Comparison of ENCODE assay signal across 15 cellular contexts in the genomic region with DNA sequence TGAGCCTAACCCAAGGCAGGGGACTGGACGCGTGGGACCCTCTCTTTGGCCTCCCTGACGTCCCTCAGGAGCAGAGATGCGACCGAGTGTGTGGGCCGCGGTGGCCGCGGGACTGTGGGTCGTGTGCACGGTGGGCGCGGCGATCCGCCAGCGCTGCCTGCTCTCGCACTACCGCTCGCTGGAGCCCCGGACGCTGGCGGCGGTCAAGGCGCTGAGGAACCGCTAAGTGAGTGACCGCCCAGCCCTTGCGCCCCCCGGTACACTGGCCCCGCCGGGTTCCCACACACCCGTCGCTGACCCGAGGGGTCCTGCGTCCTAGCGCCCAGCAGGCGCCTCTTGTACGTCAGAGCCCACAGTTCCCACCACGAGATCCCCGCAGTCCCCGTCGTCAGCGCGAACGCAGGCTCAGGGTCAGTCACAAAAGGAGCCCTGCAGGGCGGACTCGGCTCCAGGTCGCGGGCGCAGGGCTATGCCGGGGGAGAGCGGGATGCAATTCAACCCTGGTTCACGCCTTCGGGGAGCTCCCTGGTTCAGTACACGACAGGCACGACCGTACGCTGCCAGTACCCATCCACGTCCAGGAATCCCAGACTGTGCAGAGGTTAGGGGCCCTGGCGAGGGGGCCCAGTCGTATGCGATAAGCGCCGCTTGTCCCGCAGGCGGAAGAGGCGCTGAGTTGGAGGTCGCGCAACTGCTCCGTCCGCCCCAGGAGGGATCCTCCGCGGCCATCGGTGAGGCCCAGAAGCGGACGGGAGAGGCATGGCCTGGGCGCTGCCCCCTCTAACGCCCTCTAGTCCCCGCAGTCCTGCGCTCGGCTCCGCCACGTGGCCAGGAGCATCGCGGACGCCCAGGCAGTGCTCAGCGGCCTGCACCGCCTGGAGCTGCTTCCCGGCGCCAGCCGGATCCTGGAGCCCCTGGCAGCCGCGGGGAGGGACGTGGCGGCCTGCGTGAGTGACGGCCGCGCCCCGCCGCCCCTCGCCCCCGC. TPM values are rescaled to one million over a fixed set of nuclear protein-coding genes. Genes with fewer than 3 reads are reported as not detected.
A peak's percentile ranks its signal among the peaks of the same experiment; 100 is the strongest.
DNase-seq lines count a peak whose midpoint lies in the region; ATAC-seq, FAIRE-seq and TF ChIP-seq lines count a peak whose summit lies in the region.
"Had no signal": no experiment of that assay in that cellular context is flagged by ENCODE, and none has a peak within 500 bp of the region (broad histone marks: within the 10 kb centered on the region; RNA-seq: fewer than 3 reads in every experiment).

No MANE protein-coding gene starts in this region.

- intact Hi-C loops in body of pancreas (cut with DNase I) (no loop called here), HepG2 (cut with micrococcal nuclease; ENCODE audit: unreplicated experiment) (no loop called here), spleen (cut with DNase I; ENCODE audit: low total_unique reads) (no loop called here)

- peaks cover 13% of the 10 kb centered on the region for H3K27me3 Mint-ChIP-seq in activated naive CD8-positive, alpha-beta T cell
- H3K27me3 Mint-ChIP-seq in activated naive CD8-positive, alpha-beta T cell treated with anti-CD3 and anti-CD28 coated beads, Interleukin-2, amount 50 U/mL, for 24 hours, result peaks cover 38% of the 10 kb centered on the region

- POLR2A ChIA-PET in HepG2 (lab: Yijun Ruan, JAX), result no interaction called here

- H2AFZ ChIP-seq in HepG2 (ENCODE audit: low read length), result no peak overlapping the region

- peak overlapping the region; percentile 32 for H3K4me3 Mint-ChIP-seq in activated naive CD8-positive, alpha-beta T cell
- H3K4me3 Mint-ChIP-seq in activated naive CD8-positive, alpha-beta T cell treated with anti-CD3 and anti-CD28 coated beads, Interleukin-2, amount 50 U/mL, for 24 hours, result no peak overlapping the region
- H3K4me3 Mint-ChIP-seq: central memory CD8-positive, alpha-beta T cell had no signal

- H3K4me1 Mint-ChIP-seq in activated naive CD8-positive, alpha-beta T cell (ENCODE audit: low read depth), result peaks cover 6% of the 10 kb centered on the region
- H3K4me1 Mint-ChIP-seq in activated naive CD8-positive, alpha-beta T cell treated with anti-CD3 and anti-CD28 coated beads, Interleukin-2, amount 50 U/mL, for 24 hours, result peaks cover 7% of the 10 kb centered on the region
- H3K4me1 Mint-ChIP-seq: CD14-positive monocyte had no signal

- ATAC-seq in activated naive CD8-positive, alpha-beta T cell treated with anti-CD3 and anti-CD28 coated beads, Interleukin-2, amount 50 U/mL, for 24 hours, result no peak
- peak; percentile 20 for ATAC-seq in body of pancreas
- no peak for ATAC-seq in HepG2

- no peaks in the 10 kb centered on the region for H3K9me3 ChIP-seq in body of pancreas
- H3K9me3 ChIP-seq in HepG2 (ENCODE audit: low read length), result no peaks in the 10 kb centered on the region
- H3K9me3 ChIP-seq in spleen, result no peaks in the 10 kb centered on the region

- no peaks in the 10 kb centered on the region for H4K20me1 ChIP-seq in HepG2 (ENCODE audit: insufficient read depth, low read length)

- no TSS peak for BruUV-seq in HepG2 (replicated peaks; lab: Mats Ljungman, UMichigan)

- no peak for DNase-seq in activated naive CD8-positive, alpha-beta T cell treated with anti-CD3 and anti-CD28 coated beads, Interleukin-2, amount 50 U/mL, for 24 hours
- DNase-seq in body of pancreas, result peak in 1 of 4 donors; percentile 9
- DNase-seq in HepG2 (ENCODE audit: low spot score), result no peak
- peak; percentile 69 for DNase-seq in spleen
- no peak for DNase-seq in pons (ENCODE audit: low spot score)
- DNase-seq in activated naive CD4-positive, alpha-beta T cell (lab: John Stamatoyannopoulos, UW), result no peak
- no peak for DNase-seq in activated CD4-positive, alpha-beta T cell treated with anti-CD3 and anti-CD28 coated beads for 4 hours
- DNase-seq: NCI-H1694 treated with DMSO at 0.1 percent for 48 hours, small intestine had no signal

- H3K4me3 ChIP-seq in body of pancreas (no peak overlapping the region), HepG2 (replicated peaks in 1 of 3; ENCODE audit: insufficient read depth in 1 of 3, low read depth in 2 of 3, low read length in 3 of 3) (no peak overlapping the region), spleen (peak overlapping the region in 1 of 8 donors; percentile 15)

- H3K79me2 ChIP-seq in HepG2 (ENCODE audit: insufficient read depth, low read length), result no peaks in the 10 kb centered on the region

- H3K27ac ChIP-seq in body of pancreas (no peak overlapping the region), HepG2 (ENCODE audit: extremely low read length, insufficient read depth, low read length) (no peak overlapping the region), spleen (no peak overlapping the region)

- H3K4me1 ChIP-seq in body of pancreas (peaks cover 11% of the 10 kb centered on the region), HepG2 (ENCODE audit: insufficient read depth, low read length) (0 out of 2 replicates have a peak, but pooled peaks cover 4% of the 10 kb centered on the region), spleen (peaks cover 0 to 21% (median 15%) of the 10 kb centered on the region in 6 donors)

- no peak for TF ChIP-seq RAD21 in HepG2 (CRISPR knock-in tag; IDR thresholded peaks at IDR 0.05)

- WGBS in body of pancreas, 2 donors, result 23 to 60% methylated on average over 9 to 69 of the region's 102 CpGs
- 73% methylated on average over 42 of the region's 102 CpGs for WGBS in HepG2 (ENCODE audit: low lambda C conversion rate)
- WGBS in spleen, 5 donors, result 8 to 16% (median 10%) methylated on average over 24 to 102 of the region's 102 CpGs

- H3K27ac Mint-ChIP-seq in activated naive CD8-positive, alpha-beta T cell, result no peak overlapping the region
- H3K27ac Mint-ChIP-seq in activated naive CD8-positive, alpha-beta T cell treated with anti-CD3 and anti-CD28 coated beads, Interleukin-2, amount 50 U/mL, for 24 hours, result no peak overlapping the region
- H3K27ac Mint-ChIP-seq: CD14-positive monocyte had no signal

- TF ChIP-seq CTCF in body of pancreas (IDR thresholded peaks at IDR 0.05) (no peak), HepG2 (CRISPR knock-in tag; IDR thresholded peaks at IDR 0.05) (no peak), spleen (IDR thresholded peaks at IDR 0.05 in 8 of 11, conservative IDR thresholded peaks at IDR 0.05 in 3 of 11) (no peak)

- no peaks in the 10 kb centered on the region for H3K36me3 Mint-ChIP-seq in activated naive CD8-positive, alpha-beta T cell
- no peaks in the 10 kb centered on the region for H3K36me3 Mint-ChIP-seq in activated naive CD8-positive, alpha-beta T cell treated with anti-CD3 and anti-CD28 coated beads, Interleukin-2, amount 50 U/mL, for 24 hours (ENCODE audit: low read depth)
- H3K36me3 Mint-ChIP-seq: CD14-positive monocyte had no signal

- no peak for FAIRE-seq in HepG2 (lab: Jason Lieb, UNC)
- FAIRE-seq: RCC 7860, small intestine, TTC549 had no signal

- no peak for TF ChIP-seq EP300 in HepG2 (IDR thresholded peaks at IDR 0.05; ENCODE audit: low read depth in 2 of 2, low read length in 2 of 2)
- TF ChIP-seq EP300 in HepG2 (CRISPR knock-in tag; IDR thresholded peaks at IDR 0.05; ENCODE audit: borderline replicate concordance), result no peak

- H3K9me3 Mint-ChIP-seq in activated naive CD8-positive, alpha-beta T cell (ENCODE audit: low read depth), result no peaks in the 10 kb centered on the region
- no peaks in the 10 kb centered on the region for H3K9me3 Mint-ChIP-seq in activated naive CD8-positive, alpha-beta T cell treated with anti-CD3 and anti-CD28 coated beads, Interleukin-2, amount 50 U/mL, for 24 hours
- H3K9me3 Mint-ChIP-seq: central memory CD8-positive, alpha-beta T cell had no signal

- H3K36me3 ChIP-seq in body of pancreas (replicated peaks in 1 of 2; ENCODE audit: insufficient read depth in 1 of 2, low read depth in 2 of 2) (no peaks in the 10 kb centered on the region), HepG2 (replicated peaks in 1 of 2; ENCODE audit: control insufficient read depth in 1 of 2, insufficient read depth in 2 of 2, low read length in 2 of 2) (no peaks in the 10 kb centered on the region), spleen (no peaks in the 10 kb centered on the region)

- CTCF ChIA-PET in HepG2 (lab: Yijun Ruan, JAX; ENCODE audit: low intra/inter-chr PET ratio, low total read pairs), result no interaction called here

- H3K4me2 ChIP-seq in HepG2 (ENCODE audit: low read depth, low read length), result no peak overlapping the region

- in situ Hi-C loops in HepG2 (cut with HindIII; ENCODE audit: extremely low pct_ligation_motif_present, low pct_unique_long_range_greater_than_20kb), result no loop called here

- H3K27me3 ChIP-seq in body of pancreas (no peaks in the 10 kb centered on the region), HepG2 (ENCODE audit: control insufficient read depth in 1 of 2, insufficient read depth in 2 of 2, low read length in 2 of 2) (peaks cover 0 to 14% of the 10 kb centered on the region in 2 experiments; a peak in 3 of 5 replicates), spleen (replicated peaks in 1 of 7) (peaks cover 4 to 77% (median 40%) of the 10 kb centered on the region in 7 donors)

- TF ChIP-seq POLR2A in body of pancreas (IDR thresholded peaks at IDR 0.05), result no peak
- TF ChIP-seq POLR2A in HepG2 (IDR thresholded peaks at IDR 0.05; ENCODE audit: insufficient read depth in 1 of 2, low read depth in 2 of 2, low read length in 2 of 2), result no peak
- no peak for TF ChIP-seq POLR2A in spleen (IDR thresholded peaks at IDR 0.05)

- H3K9ac ChIP-seq in HepG2 (ENCODE audit: insufficient read depth, low read depth, low read length), result no peak overlapping the region

RNA-seq across cellular contexts. Expression of a gene that starts 3.6 kb away (rescaled TPM):
- total RNA-seq in body of pancreas (not detected), HepG2 (2016; rRNA removed; fragmentation: Illumina TruSeq; extraction: Trizol) (not detected in 2 replicates), spleen (not detected)
- not detected in 2 replicates for total RNA-seq in HepG2 (2016; cell fraction: cytosol; rRNA removed; fragmentation: Illumina TruSeq; extraction: Trizol; ENCODE audit: low read depth)
- total RNA-seq in HepG2 (2016; cell fraction: insoluble cytoplasmic fraction; rRNA removed; fragmentation: Illumina TruSeq; extraction: Trizol), result not detected in 2 replicates
- total RNA-seq in HepG2 (2016; cell fraction: membrane; rRNA removed; fragmentation: Illumina TruSeq; extraction: Trizol), result not detected in 2 replicates
- total RNA-seq in HepG2 (2016; cell fraction: nucleus; rRNA removed; fragmentation: Illumina TruSeq; extraction: Trizol), result not detected in 2 replicates
- polyA plus RNA-seq in HepG2 (2011; rRNA removed) (not detected in 2 replicates), spleen (not detected)
- polyA plus RNA-seq in HepG2 (2011; cell fraction: cytosol; rRNA removed), result not detected in 2 replicates
- not detected in 2 replicates for polyA plus RNA-seq in HepG2 (2011; cell fraction: nucleus; rRNA removed)
- not detected in 2 replicates for polyA plus RNA-seq in HepG2 (2012)
- polyA plus RNA-seq in HepG2 (2016; cell fraction: cytosol; fragmentation: Illumina TruSeq; extraction: Trizol; ENCODE audit: low read depth), result not detected in 2 replicates
- polyA plus RNA-seq in HepG2 (2016; cell fraction: insoluble cytoplasmic fraction; fragmentation: Illumina TruSeq; extraction: Trizol; ENCODE audit: low read depth), result not detected in 2 replicates
- polyA plus RNA-seq in HepG2 (2016; cell fraction: membrane; fragmentation: Illumina TruSeq; extraction: Trizol; ENCODE audit: low read depth), result not detected in 2 replicates
- polyA plus RNA-seq in HepG2 (2016; cell fraction: nucleus; fragmentation: Illumina TruSeq; extraction: Trizol; ENCODE audit: insufficient read depth, low read depth), result not detected in 2 replicates
- polyA minus RNA-seq in HepG2 (2011; rRNA and poly(A)+ RNA removed; ENCODE audit: low replicate concordance), result not detected in 2 replicates
- not detected in 2 replicates for polyA minus RNA-seq in HepG2 (2011; cell fraction: cytosol; rRNA and poly(A)+ RNA removed)
- polyA minus RNA-seq in HepG2 (2011; cell fraction: nucleus; rRNA and poly(A)+ RNA removed), result not detected in 2 replicates
- total RNA-seq: lung microvascular endothelial cell had no signal
- polyA plus RNA-seq: CD14-positive monocyte, small intestine had no signal

RNA-seq across cellular contexts. Expression of a gene that starts 15.9 kb away (rescaled TPM):
- total RNA-seq in body of pancreas (not detected), HepG2 (2016; rRNA removed; fragmentation: Illumina TruSeq; extraction: Trizol) (not detected in 2 replicates), spleen (not detected)
- not detected in 2 replicates for total RNA-seq in HepG2 (2016; cell fraction: cytosol; rRNA removed; fragmentation: Illumina TruSeq; extraction: Trizol; ENCODE audit: low read depth)
- not detected in 2 replicates for total RNA-seq in HepG2 (2016; cell fraction: insoluble cytoplasmic fraction; rRNA removed; fragmentation: Illumina TruSeq; extraction: Trizol)
- total RNA-seq in HepG2 (2016; cell fraction: membrane; rRNA removed; fragmentation: Illumina TruSeq; extraction: Trizol), result not detected in 2 replicates
- total RNA-seq in HepG2 (2016; cell fraction: nucleus; rRNA removed; fragmentation: Illumina TruSeq; extraction: Trizol), result not detected in 2 replicates
- polyA plus RNA-seq in HepG2 (2011; rRNA removed) (not detected in 2 replicates), spleen (not detected)
- not detected in 2 replicates for polyA plus RNA-seq in HepG2 (2011; cell fraction: cytosol; rRNA removed)
- not detected in 2 replicates for polyA plus RNA-seq in HepG2 (2011; cell fraction: nucleus; rRNA removed)
- not detected in 2 replicates for polyA plus RNA-seq in HepG2 (2012)
- not detected in 2 replicates for polyA plus RNA-seq in HepG2 (2016; cell fraction: cytosol; fragmentation: Illumina TruSeq; extraction: Trizol; ENCODE audit: low read depth)
- polyA plus RNA-seq in HepG2 (2016; cell fraction: insoluble cytoplasmic fraction; fragmentation: Illumina TruSeq; extraction: Trizol; ENCODE audit: low read depth), result not detected in 2 replicates
- not detected in 2 replicates for polyA plus RNA-seq in HepG2 (2016; cell fraction: membrane; fragmentation: Illumina TruSeq; extraction: Trizol; ENCODE audit: low read depth)
- not detected in 2 replicates for polyA plus RNA-seq in HepG2 (2016; cell fraction: nucleus; fragmentation: Illumina TruSeq; extraction: Trizol; ENCODE audit: insufficient read depth, low read depth)
- polyA minus RNA-seq in HepG2 (2011; rRNA and poly(A)+ RNA removed; ENCODE audit: low replicate concordance), result not detected in 2 replicates
- not detected in 2 replicates for polyA minus RNA-seq in HepG2 (2011; cell fraction: cytosol; rRNA and poly(A)+ RNA removed)
- polyA minus RNA-seq in HepG2 (2011; cell fraction: nucleus; rRNA and poly(A)+ RNA removed), result not detected in 2 replicates
- total RNA-seq: lung microvascular endothelial cell had no signal
- polyA plus RNA-seq: CD14-positive monocyte, small intestine had no signal

RNA-seq across cellular contexts. Expression of a gene that starts 19.8 kb away (rescaled TPM):
- total RNA-seq in body of pancreas, result not detected
- not detected in 2 replicates for total RNA-seq in HepG2 (2016; rRNA removed; fragmentation: Illumina TruSeq; extraction: Trizol)
- total RNA-seq in HepG2 (2016; cell fraction: cytosol; rRNA removed; fragmentation: Illumina TruSeq; extraction: Trizol; ENCODE audit: low read depth), result not detected in 2 replicates
- not detected in 2 replicates for total RNA-seq in HepG2 (2016; cell fraction: insoluble cytoplasmic fraction; rRNA removed; fragmentation: Illumina TruSeq; extraction: Trizol)
- not detected in 2 replicates for total RNA-seq in HepG2 (2016; cell fraction: membrane; rRNA removed; fragmentation: Illumina TruSeq; extraction: Trizol)
- total RNA-seq in HepG2 (2016; cell fraction: nucleus; rRNA removed; fragmentation: Illumina TruSeq; extraction: Trizol), result not detected in 2 replicates
- polyA plus RNA-seq in HepG2 (2011; rRNA removed), result not detected in 2 replicates
- polyA plus RNA-seq in HepG2 (2011; cell fraction: cytosol; rRNA removed), result not detected in 2 replicates
- not detected in 2 replicates for polyA plus RNA-seq in HepG2 (2011; cell fraction: nucleus; rRNA removed)
- polyA plus RNA-seq in HepG2 (2012), result not detected in 2 replicates
- polyA plus RNA-seq in HepG2 (2016; cell fraction: cytosol; fragmentation: Illumina TruSeq; extraction: Trizol; ENCODE audit: low read depth), result not detected in 2 replicates
- not detected in 2 replicates for polyA plus RNA-seq in HepG2 (2016; cell fraction: insoluble cytoplasmic fraction; fragmentation: Illumina TruSeq; extraction: Trizol; ENCODE audit: low read depth)
- not detected in 2 replicates for polyA plus RNA-seq in HepG2 (2016; cell fraction: membrane; fragmentation: Illumina TruSeq; extraction: Trizol; ENCODE audit: low read depth)
- polyA plus RNA-seq in HepG2 (2016; cell fraction: nucleus; fragmentation: Illumina TruSeq; extraction: Trizol; ENCODE audit: insufficient read depth, low read depth), result not detected in 2 replicates
- polyA minus RNA-seq in HepG2 (2011; rRNA and poly(A)+ RNA removed; ENCODE audit: low replicate concordance), result not detected in 2 replicates
- not detected in 2 replicates for polyA minus RNA-seq in HepG2 (2011; cell fraction: cytosol; rRNA and poly(A)+ RNA removed)
- not detected in 2 replicates for polyA minus RNA-seq in HepG2 (2011; cell fraction: nucleus; rRNA and poly(A)+ RNA removed)
- not detected for total RNA-seq in spleen
- polyA plus RNA-seq in spleen, result not detected
- total RNA-seq: lung microvascular endothelial cell had no signal
- polyA plus RNA-seq: CD14-positive monocyte, small intestine had no signal

RNA-seq across cellular contexts. Expression of a gene that starts 31.6 kb away (rescaled TPM):
- total RNA-seq in body of pancreas (not detected), HepG2 (2016; rRNA removed; fragmentation: Illumina TruSeq; extraction: Trizol) (not detected in 2 replicates), spleen (not detected)
- not detected in 2 replicates for total RNA-seq in HepG2 (2016; cell fraction: cytosol; rRNA removed; fragmentation: Illumina TruSeq; extraction: Trizol; ENCODE audit: low read depth)
- not detected in 2 replicates for total RNA-seq in HepG2 (2016; cell fraction: insoluble cytoplasmic fraction; rRNA removed; fragmentation: Illumina TruSeq; extraction: Trizol)
- total RNA-seq in HepG2 (2016; cell fraction: membrane; rRNA removed; fragmentation: Illumina TruSeq; extraction: Trizol), result not detected in 2 replicates
- not detected in 2 replicates for total RNA-seq in HepG2 (2016; cell fraction: nucleus; rRNA removed; fragmentation: Illumina TruSeq; extraction: Trizol)
- polyA plus RNA-seq in HepG2 (2011; rRNA removed) (not detected in 2 replicates), spleen (not detected)
- polyA plus RNA-seq in HepG2 (2011; cell fraction: cytosol; rRNA removed), result not detected in 2 replicates
- polyA plus RNA-seq in HepG2 (2011; cell fraction: nucleus; rRNA removed), result not detected in 2 replicates
- not detected in 2 replicates for polyA plus RNA-seq in HepG2 (2012)
- polyA plus RNA-seq in HepG2 (2016; cell fraction: cytosol; fragmentation: Illumina TruSeq; extraction: Trizol; ENCODE audit: low read depth), result not detected in 2 replicates
- polyA plus RNA-seq in HepG2 (2016; cell fraction: insoluble cytoplasmic fraction; fragmentation: Illumina TruSeq; extraction: Trizol; ENCODE audit: low read depth), result not detected in 2 replicates
- polyA plus RNA-seq in HepG2 (2016; cell fraction: membrane; fragmentation: Illumina TruSeq; extraction: Trizol; ENCODE audit: low read depth), result not detected in 2 replicates
- polyA plus RNA-seq in HepG2 (2016; cell fraction: nucleus; fragmentation: Illumina TruSeq; extraction: Trizol; ENCODE audit: insufficient read depth, low read depth), result not detected in 2 replicates
- not detected in 2 replicates for polyA minus RNA-seq in HepG2 (2011; rRNA and poly(A)+ RNA removed; ENCODE audit: low replicate concordance)
- not detected in 2 replicates for polyA minus RNA-seq in HepG2 (2011; cell fraction: cytosol; rRNA and poly(A)+ RNA removed)
- polyA minus RNA-seq in HepG2 (2011; cell fraction: nucleus; rRNA and poly(A)+ RNA removed), result not detected in 2 replicates
- total RNA-seq: lung microvascular endothelial cell had no signal
- polyA plus RNA-seq: CD14-positive monocyte, small intestine had no signal

RNA-seq across cellular contexts. Expression of a gene that starts 56.1 kb away (rescaled TPM):
- total RNA-seq in body of pancreas (1 to 10 TPM; 2.0 to 5.7 TPM), HepG2 (2016; rRNA removed; fragmentation: Illumina TruSeq; extraction: Trizol) (0.04 TPM in 1 of 2 replicates, not detected in the other), spleen (1 to 10 TPM; 2.2 to 6.0 (median 4.6) TPM)
- 0.09 TPM in 1 of 2 replicates, not detected in the other for total RNA-seq in HepG2 (2016; cell fraction: cytosol; rRNA removed; fragmentation: Illumina TruSeq; extraction: Trizol; ENCODE audit: low read depth)
- 0.06 TPM in 1 of 2 replicates, not detected in the other for total RNA-seq in HepG2 (2016; cell fraction: insoluble cytoplasmic fraction; rRNA removed; fragmentation: Illumina TruSeq; extraction: Trizol)
- 0.06 TPM in 1 of 2 replicates, not detected in the other for total RNA-seq in HepG2 (2016; cell fraction: membrane; rRNA removed; fragmentation: Illumina TruSeq; extraction: Trizol)
- total RNA-seq in HepG2 (2016; cell fraction: nucleus; rRNA removed; fragmentation: Illumina TruSeq; extraction: Trizol), result 0.19 TPM in 1 of 2 replicates, not detected in the other
- polyA plus RNA-seq in HepG2 (2011; rRNA removed) (0.07 TPM in 1 of 2 replicates, not detected in the other), spleen (1 to 10 TPM in 1 of 3 donors, under 1 TPM in 2; 0.67 to 1.2 (median 0.99) TPM)
- polyA plus RNA-seq in HepG2 (2011; cell fraction: cytosol; rRNA removed), result 0.04 and 0.05 TPM in 2 replicates
- polyA plus RNA-seq in HepG2 (2011; cell fraction: nucleus; rRNA removed), result 0.16 and 0.17 TPM in 2 replicates
- 0.36 and 0.39 TPM in 2 replicates for polyA plus RNA-seq in HepG2 (2012)
- polyA plus RNA-seq in HepG2 (2016; cell fraction: cytosol; fragmentation: Illumina TruSeq; extraction: Trizol; ENCODE audit: low read depth), result 0.06 TPM in 1 of 2 replicates, not detected in the other
- polyA plus RNA-seq in HepG2 (2016; cell fraction: insoluble cytoplasmic fraction; fragmentation: Illumina TruSeq; extraction: Trizol; ENCODE audit: low read depth), result 0.13 and 0.19 TPM in 2 replicates
- polyA plus RNA-seq in HepG2 (2016; cell fraction: membrane; fragmentation: Illumina TruSeq; extraction: Trizol; ENCODE audit: low read depth), result 0.09 and 0.15 TPM in 2 replicates
- 0.15 and 0.52 TPM in 2 replicates for polyA plus RNA-seq in HepG2 (2016; cell fraction: nucleus; fragmentation: Illumina TruSeq; extraction: Trizol; ENCODE audit: insufficient read depth, low read depth)
- polyA minus RNA-seq in HepG2 (2011; rRNA and poly(A)+ RNA removed; ENCODE audit: low replicate concordance), result 0.10 TPM in 1 of 2 replicates, not detected in the other
- polyA minus RNA-seq in HepG2 (2011; cell fraction: cytosol; rRNA and poly(A)+ RNA removed), result not detected in 2 replicates
- polyA minus RNA-seq in HepG2 (2011; cell fraction: nucleus; rRNA and poly(A)+ RNA removed), result 0.25 TPM in 1 of 2 replicates, not detected in the other
